ENCODE assay signal across 9 cellular contexts in genomic region chr20:31587545-31588389, GRCh38. TPM values are rescaled to one million over a fixed set of nuclear protein-coding genes. Genes with fewer than 3 reads are reported as not detected.
A peak's percentile ranks its signal among the peaks of the same experiment; 100 is the strongest.
DNase-seq lines count a peak whose midpoint lies in the region; ATAC-seq and TF ChIP-seq lines count a peak whose summit lies in the region.
"Had no signal": no experiment of that assay in that cellular context is flagged by ENCODE, and none has a peak within 500 bp of the region (broad histone marks: within the 10 kb centered on the region; RNA-seq: fewer than 3 reads in every experiment).

No MANE protein-coding gene starts in this region.

- H3K4me3 Mint-ChIP-seq in Caco-2 (ENCODE audit: unreplicated experiment), result peak overlapping the region; percentile 72

- H3K9me3 Mint-ChIP-seq in Caco-2 (ENCODE audit: unreplicated experiment), result no peaks in the 10 kb centered on the region

- no peak for TF ChIP-seq POLR2A in testis (IDR thresholded peaks at IDR 0.05)

- H3K9ac ChIP-seq in Loucy (ENCODE audit: low read depth, low read length, poor library complexity, severe bottlenecking) (no peak overlapping the region), mammary epithelial cell (ENCODE audit: insufficient read depth, low read length) (no peak overlapping the region)
- H3K9ac ChIP-seq: KMS-11 had no signal

- H3K27me3 ChIP-seq in Caco-2 (replicated peaks; ENCODE audit: control insufficient read depth, insufficient read depth, low read length), result no peaks in the 10 kb centered on the region
- no peaks in the 10 kb centered on the region for H3K27me3 ChIP-seq in Loucy (ENCODE audit: insufficient read depth, low read length, poor library complexity, severe bottlenecking)
- no peaks in the 10 kb centered on the region for H3K27me3 ChIP-seq in mammary epithelial cell (ENCODE audit: insufficient read depth, low read length)
- no peaks in the 10 kb centered on the region for H3K27me3 ChIP-seq in testis

- H3K36me3 ChIP-seq in Caco-2 (ENCODE audit: control insufficient read depth, insufficient read depth, low read length) (no peaks in the 10 kb centered on the region), Loucy (ENCODE audit: insufficient read depth, low read length) (no peaks in the 10 kb centered on the region), mammary epithelial cell (ENCODE audit: insufficient read depth, low read length) (no peaks in the 10 kb centered on the region), testis (ENCODE audit: low read depth, missing control alignments) (no peaks in the 10 kb centered on the region)

- no peaks in the 10 kb centered on the region for H3F3A ChIP-seq in Loucy (ENCODE audit: low read depth)

- no peaks in the 10 kb centered on the region for H3K9me2 ChIP-seq in Loucy (replicated peaks; ENCODE audit: low read depth, low read length)

- dilution Hi-C loops in mammary epithelial cell (cut with HindIII; ENCODE audit: low sequenced_read_pairs), result no loop called here

- H3K27me3 Mint-ChIP-seq in Caco-2 (ENCODE audit: insufficient read depth, unreplicated experiment), result no peaks in the 10 kb centered on the region

- CTCF ChIA-PET in Caco-2 (lab: Charles Lee), result interaction anchor here (0.9 to 3.8 kb wide), 8 partner anchors 15 to 30 kb away, joined by 3 to 31 read pairs (median 6); partner anchors contain the start of gene ID1
- CTCF ChIA-PET in mammary epithelial cell (lab: Charles Lee; ENCODE audit: low non-redundant PET), result no interaction called here

- TF ChIP-seq CTCF in Caco-2 (IDR thresholded peaks at IDR 0.05; ENCODE audit: insufficient read depth in 1 of 2, low read depth in 1 of 2, low read length in 1 of 2, severe bottlenecking in 1 of 2, unreplicated experiment in 1 of 2) (no peak), Loucy (conservative IDR thresholded peaks at IDR 0.05; ENCODE audit: low read length) (no peak), mammary epithelial cell (conservative IDR thresholded peaks at IDR 0.05 in 1 of 2, IDR thresholded peaks at IDR 0.05 in 1 of 2; ENCODE audit: extremely low read depth in 1 of 2, insufficient read depth in 1 of 2, low read depth in 1 of 2, low read length in 2 of 2) (no peak), testis (IDR thresholded peaks at IDR 0.05) (no peak)

- DNase-seq in Caco-2, result peak in 1 of 2 experiments; percentile 68
- peak; percentile 16 for DNase-seq in mammary epithelial cell
- peak; percentile 57 for DNase-seq in left lobe of liver (ENCODE audit: low spot score)
- DNase-seq in testis, result no peak
- no peak for DNase-seq in HK-2 (ENCODE audit: unreplicated experiment)

- H3K4me2 ChIP-seq in Loucy (ENCODE audit: low read depth, low read length, poor library complexity, severe bottlenecking), result no peak overlapping the region
- peak overlapping the region; percentile 84 for H3K4me2 ChIP-seq in mammary epithelial cell (ENCODE audit: insufficient read depth, low read depth, low read length)
- H3K4me2 ChIP-seq: KMS-11 had no signal

- in situ Hi-C loops in mammary epithelial cell (cut with MboI; ENCODE audit: low sequenced_read_pairs in 2 of 2), result no loop called here

- no peaks in the 10 kb centered on the region for H3K9me3 ChIP-seq in Caco-2
- no peaks in the 10 kb centered on the region for H3K9me3 ChIP-seq in Loucy (ENCODE audit: insufficient read depth, low read depth, low read length)
- H3K9me3 ChIP-seq in mammary epithelial cell (replicated peaks; ENCODE audit: insufficient read depth, low read length), result no peaks in the 10 kb centered on the region
- no peaks in the 10 kb centered on the region for H3K9me3 ChIP-seq in testis

- BruUV-seq in Caco-2 (replicated peaks; lab: Mats Ljungman, UMichigan) (no TSS peak), mammary epithelial cell (replicated peaks; lab: Mats Ljungman, UMichigan) (no TSS peak)

- POLR2A ChIA-PET in Caco-2 (lab: Charles Lee), result interaction anchor here (1.0 to 2.1 kb wide), 6 partner anchors 10 to 25 kb away, joined by 5 to 20 read pairs (median 8); partner anchors contain the start of gene ID1

- intact Hi-C loops in Caco-2 (cut with micrococcal nuclease; ENCODE audit: unreplicated experiment), result loop anchor here (2.0 kb wide), 1 partner anchor 15 kb away; no protein-coding TSS in a partner anchor
- intact Hi-C loops in mammary epithelial cell (cut with micrococcal nuclease), result no loop called here
- intact Hi-C loops in testis (cut with DNase I; ENCODE audit: low total_unique reads), result no loop called here

- H3K4me3 ChIP-seq in Caco-2 (ENCODE audit: low read depth, low read length) (peak overlapping the region; percentile 53), Loucy (ENCODE audit: low read length, poor library complexity, severe bottlenecking) (no peak overlapping the region), mammary epithelial cell (replicated peaks in 1 of 3; ENCODE audit: insufficient read depth in 1 of 3, low read depth in 2 of 3, low read length in 3 of 3) (peak overlapping the region in 2 of 3 experiments; percentile 29 to 38), testis (peak overlapping the region; percentile 36 to 49)

- no peaks in the 10 kb centered on the region for H3K36me3 Mint-ChIP-seq in Caco-2 (ENCODE audit: insufficient read depth, unreplicated experiment)

- H3K79me2 ChIP-seq in Loucy (ENCODE audit: insufficient read depth, low read length) (no peaks in the 10 kb centered on the region), mammary epithelial cell (ENCODE audit: insufficient read depth, low read length) (no peaks in the 10 kb centered on the region)

- H3K27ac Mint-ChIP-seq in Caco-2 (ENCODE audit: unreplicated experiment), result peak overlapping the region; percentile 78

- H4K20me1 ChIP-seq in Loucy (ENCODE audit: insufficient read depth, low read length, poor library complexity, severe bottlenecking), result no peaks in the 10 kb centered on the region
- H4K20me1 ChIP-seq in mammary epithelial cell (ENCODE audit: insufficient read depth, low read length), result no peaks in the 10 kb centered on the region

- H3K27ac ChIP-seq in mammary epithelial cell (ENCODE audit: insufficient read depth, low read depth, low read length) (no peak overlapping the region), testis (peak overlapping the region in 1 of 2 donors; percentile 79)
- H3K27ac ChIP-seq: KMS-11 had no signal

- peaks cover 17% of the 10 kb centered on the region for H3K4me1 Mint-ChIP-seq in Caco-2 (ENCODE audit: low read depth, unreplicated experiment)

- ATAC-seq in left lobe of liver (peak; percentile 92), GM19395 (IDR thresholded peaks at IDR 0.05; ENCODE audit: unreplicated experiment) (no peak), HG02623 (IDR thresholded peaks at IDR 0.05; ENCODE audit: unreplicated experiment) (no peak)

- WGBS in mammary epithelial cell (ENCODE audit: low coverage, missing lambda C conversion rate), result 71% methylated on average over 15 of the region's 76 CpGs
- whole genome bisulfite sequencing in testis, 2 donors, result 5% methylated on average over 37 to 46 of the region's 76 CpGs

- H3K4me1 ChIP-seq in Caco-2 (peaks cover 23% of the 10 kb centered on the region), Loucy (ENCODE audit: insufficient read depth, low read length, poor library complexity, severe bottlenecking) (no peaks in the 10 kb centered on the region), mammary epithelial cell (ENCODE audit: insufficient read depth, low read length) (peaks cover 22% of the 10 kb centered on the region), testis (no peaks in the 10 kb centered on the region)

- H2AFZ ChIP-seq in Loucy (ENCODE audit: low read length) (peak overlapping the region; percentile 12; the same call in 1 of the 2 replicates), mammary epithelial cell (ENCODE audit: low read depth, low read length) (peak overlapping the region; percentile 90)

RNA-seq across cellular contexts. Expression of gene ID1, which starts 17.3 kb away (rescaled TPM):
- total RNA-seq in Caco-2 (2022), result 157 and 163 TPM in 2 replicates
- 10 to 100 TPM; 66.2 to 86.1 TPM for total RNA-seq in mammary epithelial cell
- polyA plus RNA-seq in mammary epithelial cell, result 206 TPM
- polyA minus RNA-seq in mammary epithelial cell, result 20.0 TPM
- 37.2 TPM for total RNA-seq in left lobe of liver
- total RNA-seq in testis, result 100 to 1,000 TPM; 124 to 128 TPM
- 18.7 TPM for polyA plus RNA-seq in testis (ENCODE audit: insufficient read depth, low read depth, low replicate concordance)

RNA-seq across cellular contexts. Expression of gene COX4I2, which starts 49.9 kb away (rescaled TPM):
- total RNA-seq in Caco-2 (2022) (not detected in 2 replicates), mammary epithelial cell (not detected), left lobe of liver (not detected), testis (1 to 10 TPM; 6.0 to 6.1 TPM)
- polyA plus RNA-seq in mammary epithelial cell (not detected), testis (ENCODE audit: insufficient read depth, low read depth, low replicate concordance) (2.2 TPM)
- polyA minus RNA-seq in mammary epithelial cell, result not detected

Comparison
In these comparisons a context has a peak if more than half of its experiments do, and no peak if none do; other contexts are left out.
1. DNase-seq: peak in mammary epithelial cell (single experiment) and left lobe of liver (single experiment); none in testis (single experiment) and HK-2 (single experiment).